16 cellular contexts compared by ENCODE assay signal in the genomic region with DNA sequence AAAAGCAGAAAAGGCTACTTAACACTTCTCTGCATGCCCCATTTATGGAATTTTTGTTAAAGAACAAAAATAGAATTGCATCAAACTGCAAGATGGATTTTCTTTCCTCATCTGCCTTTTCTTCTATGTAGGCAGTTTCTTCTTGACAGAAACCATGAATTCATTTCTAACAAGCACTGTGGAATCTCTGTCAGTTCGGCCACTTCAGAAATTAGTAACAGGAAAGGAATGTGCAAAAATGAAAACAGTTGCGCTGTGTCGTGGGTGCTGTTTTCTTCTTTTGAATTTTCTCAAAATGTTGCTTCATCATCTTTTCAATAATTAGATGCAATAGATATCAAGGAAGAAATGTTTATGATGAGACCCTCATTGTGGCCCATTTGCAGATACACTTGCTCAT.
DNase-seq lines count a peak whose midpoint lies in the region; ATAC-seq, FAIRE-seq and TF ChIP-seq lines count a peak whose summit lies in the region.
"Had no signal": no experiment of that assay in that cellular context is flagged by ENCODE, and none has a peak within 500 bp of the region (broad histone marks: within the 10 kb centered on the region; RNA-seq: fewer than 3 reads in every experiment).

No MANE protein-coding gene starts in this region.

- H3K27ac Mint-ChIP-seq in stimulated activated naive CD8-positive, alpha-beta T cell treated with anti-CD3 and anti-CD28 coated beads, Interleukin-15, amount 100 ng/mL, for 72 hours, result no peak overlapping the region
- H3K27ac Mint-ChIP-seq: activated naive CD8-positive, alpha-beta T cell treated with anti-CD3 and anti-CD28 coated beads, Interleukin-2, amount 50 U/mL, for 24 hours; CD8-positive, alpha-beta T cell had no signal

- H3K4me3 Mint-ChIP-seq in stimulated activated naive CD8-positive, alpha-beta T cell treated with anti-CD3 and anti-CD28 coated beads, Interleukin-15, amount 100 ng/mL, for 72 hours, result no peak overlapping the region
- H3K4me3 Mint-ChIP-seq: activated naive CD8-positive, alpha-beta T cell treated with anti-CD3 and anti-CD28 coated beads, Interleukin-2, amount 50 U/mL, for 24 hours; CD8-positive, alpha-beta T cell had no signal

- no peaks in the 10 kb centered on the region for H3K9me3 Mint-ChIP-seq in stimulated activated naive CD8-positive, alpha-beta T cell treated with anti-CD3 and anti-CD28 coated beads, Interleukin-15, amount 100 ng/mL, for 72 hours
- H3K9me3 Mint-ChIP-seq: activated naive CD8-positive, alpha-beta T cell treated with anti-CD3 and anti-CD28 coated beads, Interleukin-2, amount 50 U/mL, for 24 hours; CD8-positive, alpha-beta T cell had no signal

- no peak for ATAC-seq in stimulated activated naive CD8-positive, alpha-beta T cell treated with anti-CD3 and anti-CD28 coated beads, Interleukin-15, amount 100 ng/mL, for 72 hours
- ATAC-seq in HG02571 (IDR thresholded peaks at IDR 0.05; ENCODE audit: unreplicated experiment), result no peak
- ATAC-seq: activated naive CD8-positive, alpha-beta T cell treated with anti-CD3 and anti-CD28 coated beads, Interleukin-2, amount 50 U/mL, for 24 hours; CD8-positive, alpha-beta T cell; left ventricle myocardium superior; stimulated activated naive CD8-positive, alpha-beta T cell treated with anti-CD3 and anti-CD28 coated beads, Interleukin-15, Interleukin-2, amounts not matched to agents 100 U/mL and 50 U/mL, for 24 hours had no signal

- no peaks in the 10 kb centered on the region for H3K9me3 ChIP-seq in mesodermal cell (ENCODE audit: control insufficient read depth, low read length)
- H3K9me3 ChIP-seq: ovary had no signal

- peaks cover 32% of the 10 kb centered on the region for H3K4me1 ChIP-seq in mesodermal cell (ENCODE audit: control insufficient read depth, insufficient read depth, low read length, poor library complexity, severe bottlenecking)

- in situ Hi-C loops in astrocyte of the spinal cord (cut with HindIII; ENCODE audit: low sequenced_read_pairs), result no loop called here

- no peaks in the 10 kb centered on the region for H3K36me3 ChIP-seq in mesodermal cell (ENCODE audit: control insufficient read depth, insufficient read depth, low read length)
- H3K36me3 ChIP-seq: ovary had no signal

- H3K27ac ChIP-seq in mesodermal cell (ENCODE audit: low read depth, low read length, severe bottlenecking), result peak overlapping the region; percentile 58
- H3K27ac ChIP-seq: ovary had no signal

- WGBS in mesodermal cell (ENCODE audit: insufficient coverage in 2 of 2), 2 experiments, result no CpG with 5 or more reads among the region's 3 CpGs

- H3K27me3 Mint-ChIP-seq in stimulated activated naive CD8-positive, alpha-beta T cell treated with anti-CD3 and anti-CD28 coated beads, Interleukin-15, amount 100 ng/mL, for 72 hours, result peaks cover 35% of the 10 kb centered on the region

- H3K4me3 ChIP-seq in AG10803 (ENCODE audit: low read length) (peak overlapping the region; percentile 29), astrocyte of the spinal cord (ENCODE audit: low read depth, low read length) (no peak overlapping the region), mesodermal cell (ENCODE audit: extremely low read depth, insufficient read depth, low read length, poor library complexity, severe bottlenecking) (no peak overlapping the region)
- H3K4me3 ChIP-seq: ovary had no signal

- DNase-seq in AG10803 (ENCODE audit: low read depth) (peak; percentile 70), HTR-8/SVneo (ENCODE audit: insufficient read length, low spot score) (peak; percentile 29), astrocyte of the spinal cord (ENCODE audit: low read depth, low spot score) (peak; percentile 50), COLO829 (ENCODE audit: low spot score) (no peak)
- DNase-seq in stimulated activated naive CD8-positive, alpha-beta T cell treated with anti-CD3 and anti-CD28 coated beads, Interleukin-15, amount 100 ng/mL, for 72 hours, result no peak
- no peak for DNase-seq in activated CD4-positive, alpha-beta T cell treated with anti-CD3 and anti-CD28 coated beads for 48 hours
- DNase-seq: activated CD8-positive, alpha-beta memory T cell treated with anti-CD3 and anti-CD28 coated beads for 24 hours; activated naive CD8-positive, alpha-beta T cell treated with anti-CD3 and anti-CD28 coated beads, Interleukin-2, amount 50 U/mL, for 24 hours; CD8-positive, alpha-beta T cell; left ventricle myocardium superior; ovary; stimulated activated naive CD8-positive, alpha-beta T cell treated with anti-CD3 and anti-CD28 coated beads, Interleukin-15, Interleukin-2, amounts not matched to agents 100 U/mL and 50 U/mL, for 24 hours; T-helper 9 cell had no signal

- TF ChIP-seq CTCF in AG10803 (conservative IDR thresholded peaks at IDR 0.05; ENCODE audit: low read length) (no peak), astrocyte of the spinal cord (IDR thresholded peaks at IDR 0.05; ENCODE audit: low read depth, low read length) (no peak)

- H3K4me1 Mint-ChIP-seq in stimulated activated naive CD8-positive, alpha-beta T cell treated with anti-CD3 and anti-CD28 coated beads, Interleukin-15, amount 100 ng/mL, for 72 hours, result no peaks in the 10 kb centered on the region

- no peak for FAIRE-seq in HTR-8/SVneo (lab: Jason Lieb, UNC)
- FAIRE-seq: RCC 7860 had no signal

Comparison
In these comparisons a context has a peak if more than half of its experiments do, and no peak if none do; other contexts are left out.
1. DNase-seq: peak in AG10803 (single experiment), HTR-8/SVneo (single experiment) and astrocyte of the spinal cord (single experiment); none in COLO829 (single experiment), stimulated activated naive CD8-positive, alpha-beta T cell treated with anti-CD3 and anti-CD28 coated beads, Interleukin-15, amount 100 ng/mL, for 72 hours (0 of 2) and activated CD4-positive, alpha-beta T cell treated with anti-CD3 and anti-CD28 coated beads for 48 hours (single experiment).